1 cellular context compared by ENCODE assay signal in genomic region chr1:75673885-75674284, GRCh38.
A peak's percentile ranks its signal among the peaks of the same experiment; 100 is the strongest.
TF ChIP-seq lines count a peak whose summit lies in the region.

No MANE protein-coding gene starts in this region.

TF ChIP-seq in K562, 482 proteins besides CTCF, POLR2A, EP300 and RAD21 (continued from another document):
- TF ChIP-seq ELF2 (CRISPR knock-in tag; IDR thresholded peaks at IDR 0.05) (no peak), ZBTB8A (IDR thresholded peaks at IDR 0.05; ENCODE audit: partially characterized antibody) (no peak), ZNF398 (CRISPR knock-in tag; IDR thresholded peaks at IDR 0.05) (no peak), L3MBTL2 (IDR thresholded peaks at IDR 0.05) (no peak), ZFX (CRISPR knock-in tag; IDR thresholded peaks at IDR 0.05) (no peak), SLC30A9 (CRISPR knock-in tag; IDR thresholded peaks at IDR 0.05) (no peak), FOXA1 (IDR thresholded peaks at IDR 0.05; ENCODE audit: borderline replicate concordance) (no peak), HDAC3 (IDR thresholded peaks at IDR 0.05; ENCODE audit: borderline replicate concordance, partially characterized antibody) (no peak)
- TF ChIP-seq, protein P1, sequence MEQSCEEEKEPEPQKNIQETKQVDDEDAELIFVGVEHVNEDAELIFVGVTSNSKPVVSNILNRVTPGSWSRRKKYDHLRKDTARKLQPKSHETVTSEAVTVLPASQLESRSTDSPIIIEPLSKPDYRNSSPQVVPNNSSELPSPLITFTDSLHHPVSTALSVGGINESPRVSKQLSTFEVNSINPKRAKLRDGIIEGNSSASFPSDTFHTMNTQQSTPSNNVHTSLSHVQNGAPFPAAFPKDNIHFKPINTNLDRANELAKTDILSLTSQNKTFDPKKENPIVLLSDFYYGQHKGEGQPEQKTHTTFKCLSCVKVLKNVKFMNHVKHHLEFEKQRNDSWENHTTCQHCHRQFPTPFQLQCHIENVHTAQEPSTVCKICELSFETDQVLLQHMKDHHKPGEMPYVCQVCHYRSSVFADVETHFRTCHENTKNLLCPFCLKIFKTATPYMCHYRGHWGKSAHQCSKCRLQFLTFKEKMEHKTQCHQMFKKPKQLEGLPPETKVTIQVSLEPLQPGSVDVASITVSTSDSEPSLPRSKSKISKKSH (CRISPR knock-in tag; IDR thresholded peaks at IDR 0.05), result no peak
- TF ChIP-seq, protein P2, sequence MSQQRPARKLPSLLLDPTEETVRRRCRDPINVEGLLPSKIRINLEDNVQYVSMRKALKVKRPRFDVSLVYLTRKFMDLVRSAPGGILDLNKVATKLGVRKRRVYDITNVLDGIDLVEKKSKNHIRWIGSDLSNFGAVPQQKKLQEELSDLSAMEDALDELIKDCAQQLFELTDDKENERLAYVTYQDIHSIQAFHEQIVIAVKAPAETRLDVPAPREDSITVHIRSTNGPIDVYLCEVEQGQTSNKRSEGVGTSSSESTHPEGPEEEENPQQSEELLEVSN (IDR thresholded peaks at IDR 0.05; ENCODE audit: borderline replicate concordance in 1 of 2, extremely low read depth in 1 of 2, insufficient read depth in 1 of 2, insufficient read length in 1 of 2, low read depth in 1 of 2, low read length in 1 of 2, poor library complexity in 1 of 2, severe bottlenecking in 1 of 2), result no peak
- TF ChIP-seq, protein P3, sequence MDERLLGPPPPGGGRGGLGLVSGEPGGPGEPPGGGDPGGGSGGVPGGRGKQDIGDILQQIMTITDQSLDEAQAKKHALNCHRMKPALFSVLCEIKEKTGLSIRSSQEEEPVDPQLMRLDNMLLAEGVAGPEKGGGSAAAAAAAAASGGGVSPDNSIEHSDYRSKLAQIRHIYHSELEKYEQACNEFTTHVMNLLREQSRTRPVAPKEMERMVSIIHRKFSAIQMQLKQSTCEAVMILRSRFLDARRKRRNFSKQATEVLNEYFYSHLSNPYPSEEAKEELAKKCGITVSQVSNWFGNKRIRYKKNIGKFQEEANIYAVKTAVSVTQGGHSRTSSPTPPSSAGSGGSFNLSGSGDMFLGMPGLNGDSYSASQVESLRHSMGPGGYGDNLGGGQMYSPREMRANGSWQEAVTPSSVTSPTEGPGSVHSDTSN (CRISPR knock-in tag; IDR thresholded peaks at IDR 0.05; ENCODE audit: low read depth), result no peak
- TF ChIP-seq, protein P3 (tag; conservative IDR thresholded peaks at IDR 0.05; ENCODE audit: low read depth), result peak; percentile 79
TF ChIP-seq in K562: peak in this region for 8.
